27 cellular contexts compared by ENCODE assay signal in the genomic region with DNA sequence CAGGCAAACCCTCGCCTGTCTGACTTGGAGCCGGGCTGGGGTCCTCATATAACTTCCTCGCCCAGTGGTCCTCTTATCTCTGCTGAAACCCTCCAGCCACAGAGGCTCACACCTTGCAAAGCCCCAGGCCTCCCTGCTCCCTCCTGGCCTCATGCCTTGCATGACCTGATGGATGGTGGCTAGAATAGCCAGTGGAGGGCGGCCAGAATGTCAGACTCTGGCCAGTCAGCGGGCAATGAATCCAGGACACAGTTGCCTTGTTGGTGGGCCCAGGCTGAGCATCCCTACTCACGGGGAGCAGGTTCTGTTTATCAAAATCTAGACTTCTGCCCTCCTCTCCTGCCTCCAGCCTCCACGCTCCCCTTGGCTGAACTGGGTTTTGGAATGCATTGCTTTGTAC.
"Had no signal": no experiment of that assay in that cellular context is flagged by ENCODE, and none has a peak within 500 bp of the region (broad histone marks: within the 10 kb centered on the region; RNA-seq: fewer than 3 reads in every experiment).

No MANE protein-coding gene starts in this region.

- H3K36me3 ChIP-seq: colonic mucosa, esophagus squamous epithelium, gastrocnemius medialis, heart right ventricle, left lung, lower lobe of right lung had no signal

- FAIRE-seq: endometrium, islet of Langerhans, keratinocyte had no signal

- H3K4me1 ChIP-seq: colonic mucosa, gastrocnemius medialis, left lung had no signal

- H3K9me3 Mint-ChIP-seq: effector memory CD8-positive, alpha-beta T cell had no signal

- H3K27me3 ChIP-seq: colonic mucosa, gastrocnemius medialis, heart right ventricle, left lung had no signal

- ATAC-seq: effector memory CD8-positive, alpha-beta T cell; esophagus mucosa; gastrocnemius medialis; heart right ventricle; left cardiac atrium; left lung; left ventricle myocardium superior; lower lobe of right lung; mucosa of descending colon had no signal

- H3K27ac Mint-ChIP-seq: dendritic cell treated with granulocyte-macrophage colony-stimulating factor and Interleukin-4, amounts not matched to agents 40 ng/mL and 50 ng/mL, for 4 days; effector memory CD8-positive, alpha-beta T cell; endodermal cell; mesothelial cell of epicardium had no signal

- DNase-seq: colonic mucosa; cortex of kidney; effector CD8-positive, alpha-beta T cell; effector memory CD8-positive, alpha-beta T cell; endodermal cell; erythroblast; esophagus squamous epithelium; foreskin fibroblast; foreskin melanocyte; gastrocnemius medialis; glutamatergic neuron; head of caudate nucleus; heart right ventricle; hippocampal formation; left cardiac atrium; left ventricle myocardium superior; lower lobe of right lung; mesenchymal stem cell; mucosa of descending colon had no signal

- H3K27ac ChIP-seq: colonic mucosa, epithelial cell of prostate, esophagus squamous epithelium, gastrocnemius medialis, heart right ventricle, left lung, lower lobe of right lung had no signal

- H3K9me3 ChIP-seq: colonic mucosa, esophagus squamous epithelium, gastrocnemius medialis, left lung, lower lobe of right lung, mucosa of descending colon had no signal

- H3K36me3 Mint-ChIP-seq: mesothelial cell of epicardium had no signal

- H3K4me3 ChIP-seq: colonic mucosa, esophagus squamous epithelium, gastrocnemius medialis, heart right ventricle, left lung, lower lobe of right lung, mucosa of descending colon had no signal

- H3K4me3 Mint-ChIP-seq: dendritic cell treated with granulocyte-macrophage colony-stimulating factor and Interleukin-4, amounts not matched to agents 40 ng/mL and 50 ng/mL, for 4 days; effector memory CD8-positive, alpha-beta T cell; endodermal cell; mesothelial cell of epicardium had no signal
